ENCODE assay signal across 17 cellular contexts in genomic region chr15:65336767-65337435, GRCh38. TPM values are rescaled to one million over a fixed set of nuclear protein-coding genes. Genes with fewer than 3 reads are reported as not detected.
A peak's percentile ranks its signal among the peaks of the same experiment; 100 is the strongest.
DNase-seq lines count a peak whose midpoint lies in the region; ATAC-seq lines count a peak whose summit lies in the region.
"Had no signal": no experiment of that assay in that cellular context is flagged by ENCODE, and none has a peak within 500 bp of the region (broad histone marks: within the 10 kb centered on the region; RNA-seq: fewer than 3 reads in every experiment).

No MANE protein-coding gene starts in this region.

- WGBS in mesenchymal stem cell = 17% methylated on average over 8 of the region's 19 CpGs

- no peaks in the 10 kb centered on the region for H3K9me2 ChIP-seq in Karpas-422 (replicated peaks; ENCODE audit: insufficient read depth, low read length)

- H4K20me1 ChIP-seq in BLaER1 = no peaks in the 10 kb centered on the region
- H4K20me1 ChIP-seq in Karpas-422 (ENCODE audit: insufficient read depth, low read depth, low read length) = peaks cover 9% of the 10 kb centered on the region; the same call in 1 of the 2 replicates

- peak overlapping the region; percentile 63 to 90 for H2BK12ac ChIP-seq in mesenchymal stem cell (ENCODE audit: low read length in 2 of 2)

- H2AK5ac ChIP-seq in mesenchymal stem cell (ENCODE audit: low read length, severe bottlenecking) = no peak overlapping the region

- H3K4me3 ChIP-seq in BLaER1 = peak overlapping the region; percentile 40
- H3K4me3 ChIP-seq in Karpas-422 (ENCODE audit: low read length) = peak overlapping the region; percentile 62
- no peak overlapping the region for H3K4me3 ChIP-seq in mesenchymal stem cell (ENCODE audit: insufficient read depth in 1 of 2, low read depth in 1 of 2, low read length in 2 of 2)
- H3K4me3 ChIP-seq: gastrocnemius medialis had no signal

- H3K4me2 ChIP-seq in BLaER1 = peak overlapping the region; percentile 87
- peak overlapping the region; percentile 68 for H3K4me2 ChIP-seq in Karpas-422 (ENCODE audit: low read depth, low read length, poor library complexity, severe bottlenecking)
- H3K4me2 ChIP-seq in mesenchymal stem cell (ENCODE audit: low read length, poor library complexity, severe bottlenecking) = no peak overlapping the region

- H4K8ac ChIP-seq in mesenchymal stem cell (ENCODE audit: low read length) = peak overlapping the region; percentile 89

- H3K9me3 ChIP-seq in BLaER1 (no peaks in the 10 kb centered on the region), Karpas-422 (ENCODE audit: low read length) (no peaks in the 10 kb centered on the region), mesenchymal stem cell (ENCODE audit: control insufficient read depth, low read length) (no peaks in the 10 kb centered on the region)
- H3K9me3 ChIP-seq: gastrocnemius medialis had no signal

- H2BK120ac ChIP-seq in mesenchymal stem cell (ENCODE audit: low read depth, low read length) = peak overlapping the region; percentile 64

- DNase-seq in Karpas-422 (peak; percentile 88), NCI-H82 treated with DMSO at 0.1 percent for 48 hours (lab: John Stamatoyannopoulos, UW; ENCODE audit: unreplicated experiment) (peak; percentile 81), mesenchymal stem cell (peak; percentile 39), MV-4-11 (lab: John Stamatoyannopoulos, UW) (no peak), amygdala (lab: John Stamatoyannopoulos, UW) (no peak)
- DNase-seq in activated T-cell treated with anti-CD3 and anti-CD28 coated beads, Interleukin-2, amount 50 U/mL, for 1 hour = no peak
- DNase-seq: activated CD8-positive, alpha-beta T cell treated with anti-CD3 and anti-CD28 coated beads, Interleukin-2, amount 10 ng/mL, durations not matched to agents 7 days and 5 days; DMS53; gastrocnemius medialis; NCI-H510A; SHP77 had no signal

- no peak overlapping the region for H3K23ac ChIP-seq in mesenchymal stem cell (ENCODE audit: low read length in 2 of 2)

- H2AFZ ChIP-seq in Karpas-422 (ENCODE audit: low read length) = no peak overlapping the region
- H2AFZ ChIP-seq in mesenchymal stem cell (ENCODE audit: low read depth, low read length) = no peak overlapping the region
- H2AFZ ChIP-seq: parathyroid adenoma had no signal

- H3K4me1 ChIP-seq in BLaER1 (peaks cover 68% of the 10 kb centered on the region), Karpas-422 (ENCODE audit: low read length) (peaks cover 26% of the 10 kb centered on the region), mesenchymal stem cell (ENCODE audit: control insufficient read depth, insufficient read depth, low read depth, low read length) (peaks cover 11% of the 10 kb centered on the region)
- H3K4me1 ChIP-seq: gastrocnemius medialis, parathyroid adenoma had no signal

- no peak overlapping the region for H2BK15ac ChIP-seq in mesenchymal stem cell (ENCODE audit: low read depth, poor library complexity, severe bottlenecking)

- H3K79me1 ChIP-seq in mesenchymal stem cell (replicated peaks; ENCODE audit: low read length, poor library complexity, severe bottlenecking) = no peaks in the 10 kb centered on the region

- H3K14ac ChIP-seq in mesenchymal stem cell (ENCODE audit: low read length in 2 of 2) = no peak overlapping the region

- no peak overlapping the region for H2BK5ac ChIP-seq in mesenchymal stem cell (ENCODE audit: low read depth, low read length, poor library complexity, severe bottlenecking)

- H3K36me3 ChIP-seq in BLaER1 (no peaks in the 10 kb centered on the region), Karpas-422 (ENCODE audit: insufficient read depth, low read length) (no peaks in the 10 kb centered on the region), mesenchymal stem cell (ENCODE audit: control insufficient read depth in 1 of 2, insufficient read depth in 2 of 2, low read depth in 1 of 2, low read length in 2 of 2) (no peaks in the 10 kb centered on the region)
- H3K36me3 ChIP-seq: gastrocnemius medialis had no signal

- no peak overlapping the region for H3K9ac ChIP-seq in BLaER1
- H3K9ac ChIP-seq in Karpas-422 (ENCODE audit: low read length) = peak overlapping the region; percentile 60
- H3K9ac ChIP-seq in mesenchymal stem cell (ENCODE audit: low read length) = no peak overlapping the region
- H3K9ac ChIP-seq: parathyroid adenoma had no signal

- H3K27me3 ChIP-seq in BLaER1 = no peaks in the 10 kb centered on the region
- no peaks in the 10 kb centered on the region for H3K27me3 ChIP-seq in Karpas-422 (ENCODE audit: low read length)
- H3K27me3 ChIP-seq in mesenchymal stem cell (ENCODE audit: control insufficient read depth in 1 of 2, insufficient read depth in 1 of 2, low read length in 2 of 2) = peaks cover 51 to 75% of the 10 kb centered on the region in 2 experiments
- H3K27me3 ChIP-seq: gastrocnemius medialis had no signal

- H3K4ac ChIP-seq in mesenchymal stem cell (ENCODE audit: low read depth in 1 of 2, low read length in 2 of 2) = peak overlapping the region; percentile 41 to 69

- peak overlapping the region; percentile 70 for H4K91ac ChIP-seq in mesenchymal stem cell (ENCODE audit: low read length)

- H3K18ac ChIP-seq in mesenchymal stem cell (ENCODE audit: low read depth in 1 of 2, low read length in 2 of 2) = peak overlapping the region; percentile 26 to 80

- no peak for ATAC-seq in GM18517 (IDR thresholded peaks at IDR 0.05; ENCODE audit: unreplicated experiment)
- ATAC-seq: activated CD8-positive, alpha-beta T cell treated with anti-CD3 and anti-CD28 coated beads, Interleukin-2, amount 10 ng/mL, durations not matched to agents 7 days and 5 days; gastrocnemius medialis had no signal

- H3K27ac ChIP-seq in BLaER1 = no peak overlapping the region
- H3K27ac ChIP-seq in Karpas-422 (ENCODE audit: low read length) = no peak overlapping the region
- no peak overlapping the region for H3K27ac ChIP-seq in mesenchymal stem cell (ENCODE audit: low read length, poor library complexity, severe bottlenecking)
- H3K27ac ChIP-seq: gastrocnemius medialis, parathyroid adenoma had no signal

- H3K79me2 ChIP-seq in Karpas-422 (ENCODE audit: low read length) = no peaks in the 10 kb centered on the region
- H3K79me2 ChIP-seq: parathyroid adenoma had no signal

RNA-seq across cellular contexts. Expression of gene RNU5B-1, which starts 32.4 kb away (rescaled TPM):
- not detected in 2 replicates for total RNA-seq in Karpas-422 (2014; rRNA removed; shearing (Covaris generic); ENCODE audit: low replicate concordance)
- polyA plus RNA-seq in mesenchymal stem cell (2013, experiment 1 of 2) = not detected
- not detected for polyA plus RNA-seq in mesenchymal stem cell (2013, experiment 2 of 2)
- total RNA-seq: activated T-helper 2 cell treated with anti-CD3 and anti-CD28 coated beads, Interferon-gamma antibody, Interleukin-2, Interleukin-4, amounts not matched to agents 10 μg/mL and 5 μg/mL and 100 μg/mL, durations not matched to agents 14 hours and 24 hours and 36 hours; gastrocnemius medialis; mononuclear cell; subcutaneous adipose tissue had no signal

RNA-seq across cellular contexts. Expression of gene IGDCC3, which starts 40.9 kb away (rescaled TPM):
- not detected in 2 replicates for total RNA-seq in Karpas-422 (2014; rRNA removed; shearing (Covaris generic); ENCODE audit: low replicate concordance)
- 4.8 TPM for polyA plus RNA-seq in mesenchymal stem cell (2013, experiment 1 of 2)
- 4.8 TPM for polyA plus RNA-seq in mesenchymal stem cell (2013, experiment 2 of 2)
- total RNA-seq: activated CD8-positive, alpha-beta T cell treated with anti-CD3 and anti-CD28 coated beads, Interleukin-2, amount 10 ng/mL, durations not matched to agents 7 days and 5 days; activated T-helper 2 cell treated with anti-CD3 and anti-CD28 coated beads, Interferon-gamma antibody, Interleukin-2, Interleukin-4, amounts not matched to agents 10 μg/mL and 5 μg/mL and 100 μg/mL, durations not matched to agents 14 hours and 24 hours and 36 hours; gastrocnemius medialis; mononuclear cell; subcutaneous adipose tissue had no signal

RNA-seq across cellular contexts. Expression of gene RNU5A-1, which starts 41.0 kb away (rescaled TPM):
- not detected in 2 replicates for total RNA-seq in Karpas-422 (2014; rRNA removed; shearing (Covaris generic); ENCODE audit: low replicate concordance)
- polyA plus RNA-seq in mesenchymal stem cell (2013, experiment 1 of 2) = not detected
- not detected for polyA plus RNA-seq in mesenchymal stem cell (2013, experiment 2 of 2)
- total RNA-seq: activated CD8-positive, alpha-beta T cell treated with anti-CD3 and anti-CD28 coated beads, Interleukin-2, amount 10 ng/mL, durations not matched to agents 7 days and 5 days; activated T-helper 2 cell treated with anti-CD3 and anti-CD28 coated beads, Interferon-gamma antibody, Interleukin-2, Interleukin-4, amounts not matched to agents 10 μg/mL and 5 μg/mL and 100 μg/mL, durations not matched to agents 14 hours and 24 hours and 36 hours; gastrocnemius medialis; mononuclear cell; subcutaneous adipose tissue had no signal

RNA-seq across cellular contexts. Expression of gene PARP16, which starts 50.2 kb away (rescaled TPM):
- 7.7 and 8.3 TPM in 2 replicates for total RNA-seq in Karpas-422 (2014; rRNA removed; shearing (Covaris generic); ENCODE audit: low replicate concordance)
- 3.5 TPM for polyA plus RNA-seq in mesenchymal stem cell (2013, experiment 1 of 2)
- polyA plus RNA-seq in mesenchymal stem cell (2013, experiment 2 of 2) = 3.9 TPM

Comparison
In these comparisons a context has a peak if more than half of its experiments do, and no peak if none do; other contexts are left out.
1. H3K4me3 ChIP-seq: peak in BLaER1 (single experiment) and Karpas-422 (single experiment); none in mesenchymal stem cell (0 of 2).
2. DNase-seq: peak in Karpas-422 (single experiment), NCI-H82 treated with DMSO at 0.1 percent for 48 hours (single experiment) and mesenchymal stem cell (single experiment); none in MV-4-11 (single experiment), amygdala (0 of 56) and activated T-cell treated with anti-CD3 and anti-CD28 coated beads, Interleukin-2, amount 50 U/mL, for 1 hour (single experiment).